Comparison of ENCODE assay signal across 1 cellular context in genomic region chr6:170552765-170553685, GRCh38.
A peak's percentile ranks its signal among the peaks of the same experiment; 100 is the strongest.
TF ChIP-seq lines count a peak whose summit lies in the region.

PSMB1 (minus strand) TSS chr6:170553307; CDS start chr6:170553242, 65 bp downstream.

TF ChIP-seq in HCT116, 20 proteins besides CTCF, POLR2A, EP300 and RAD21 (continued from another document):
- TF ChIP-seq, protein P1, sequence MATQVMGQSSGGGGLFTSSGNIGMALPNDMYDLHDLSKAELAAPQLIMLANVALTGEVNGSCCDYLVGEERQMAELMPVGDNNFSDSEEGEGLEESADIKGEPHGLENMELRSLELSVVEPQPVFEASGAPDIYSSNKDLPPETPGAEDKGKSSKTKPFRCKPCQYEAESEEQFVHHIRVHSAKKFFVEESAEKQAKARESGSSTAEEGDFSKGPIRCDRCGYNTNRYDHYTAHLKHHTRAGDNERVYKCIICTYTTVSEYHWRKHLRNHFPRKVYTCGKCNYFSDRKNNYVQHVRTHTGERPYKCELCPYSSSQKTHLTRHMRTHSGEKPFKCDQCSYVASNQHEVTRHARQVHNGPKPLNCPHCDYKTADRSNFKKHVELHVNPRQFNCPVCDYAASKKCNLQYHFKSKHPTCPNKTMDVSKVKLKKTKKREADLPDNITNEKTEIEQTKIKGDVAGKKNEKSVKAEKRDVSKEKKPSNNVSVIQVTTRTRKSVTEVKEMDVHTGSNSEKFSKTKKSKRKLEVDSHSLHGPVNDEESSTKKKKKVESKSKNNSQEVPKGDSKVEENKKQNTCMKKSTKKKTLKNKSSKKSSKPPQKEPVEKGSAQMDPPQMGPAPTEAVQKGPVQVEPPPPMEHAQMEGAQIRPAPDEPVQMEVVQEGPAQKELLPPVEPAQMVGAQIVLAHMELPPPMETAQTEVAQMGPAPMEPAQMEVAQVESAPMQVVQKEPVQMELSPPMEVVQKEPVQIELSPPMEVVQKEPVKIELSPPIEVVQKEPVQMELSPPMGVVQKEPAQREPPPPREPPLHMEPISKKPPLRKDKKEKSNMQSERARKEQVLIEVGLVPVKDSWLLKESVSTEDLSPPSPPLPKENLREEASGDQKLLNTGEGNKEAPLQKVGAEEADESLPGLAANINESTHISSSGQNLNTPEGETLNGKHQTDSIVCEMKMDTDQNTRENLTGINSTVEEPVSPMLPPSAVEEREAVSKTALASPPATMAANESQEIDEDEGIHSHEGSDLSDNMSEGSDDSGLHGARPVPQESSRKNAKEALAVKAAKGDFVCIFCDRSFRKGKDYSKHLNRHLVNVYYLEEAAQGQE (IDR thresholded peaks at IDR 0.05; ENCODE audit: low read depth): no peak
- TF ChIP-seq CBX3 (IDR thresholded peaks at IDR 0.05; ENCODE audit: low read depth): peak; percentile 42
- peak; percentile 97 for TF ChIP-seq POLR2AphosphoS5 (IDR thresholded peaks at IDR 0.05; ENCODE audit: low read depth, low read length)
- peak; percentile 86 for TF ChIP-seq ZFX (IDR thresholded peaks at IDR 0.05)
